21 cellular contexts compared by ENCODE assay signal in the genomic region with DNA sequence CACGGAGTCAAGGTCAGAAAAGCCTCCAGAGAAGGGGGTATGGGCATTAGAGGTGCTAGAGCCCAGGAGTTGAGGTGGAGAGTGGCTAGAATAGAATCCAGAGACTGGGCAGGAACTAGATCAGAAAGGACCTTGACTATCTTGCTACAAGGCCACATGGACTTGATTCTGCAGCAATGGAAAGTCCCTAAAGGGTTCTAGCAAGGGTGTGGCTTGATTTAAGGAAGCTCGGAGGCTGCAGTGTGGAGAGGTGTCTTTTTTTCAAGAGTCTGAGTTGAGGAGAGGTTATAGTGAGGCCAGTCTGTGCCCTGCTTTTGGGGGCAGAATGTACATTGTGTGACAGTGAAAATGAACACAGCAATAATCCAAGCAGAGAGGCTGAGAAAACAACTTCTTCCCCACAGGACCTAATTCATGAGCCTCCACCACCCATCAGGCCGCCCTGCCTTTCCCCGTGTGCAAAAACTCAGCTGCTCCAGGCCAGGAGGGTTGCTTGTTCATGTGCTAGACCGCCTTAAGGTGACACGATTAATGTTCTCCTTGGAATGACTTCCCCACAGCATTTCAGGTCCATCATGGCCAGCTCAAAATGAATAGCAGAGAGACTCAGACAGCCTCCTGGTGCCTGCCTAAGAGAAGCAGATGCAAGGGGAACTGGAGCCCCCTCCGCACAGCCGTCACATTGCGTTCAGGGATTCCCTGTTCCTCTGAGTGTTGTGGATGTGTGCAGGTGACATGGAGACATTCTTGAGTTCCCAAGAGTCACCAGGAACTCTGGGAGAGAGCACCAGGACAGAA. TPM values are rescaled to one million over a fixed set of nuclear protein-coding genes. Genes with fewer than 3 reads are reported as not detected.
"Had no signal": no experiment of that assay in that cellular context is flagged by ENCODE, and none has a peak within 500 bp of the region (broad histone marks: within the 10 kb centered on the region; RNA-seq: fewer than 3 reads in every experiment).

No MANE protein-coding gene starts in this region.

- H3K27me3 ChIP-seq: left lung had no signal

- H3K4me1 Mint-ChIP-seq: WTC11 had no signal

- H3K27ac ChIP-seq: dorsolateral prefrontal cortex, left lung, neutrophil, transverse colon had no signal

- H3K4me1 ChIP-seq: left lung, transverse colon had no signal

- FAIRE-seq: endometrium, kidney had no signal

- H3K4me3 Mint-ChIP-seq: activated CD8-positive, alpha-beta T cell treated with anti-CD3 and anti-CD28 coated beads, Interleukin-2, amount 10 ng/mL, durations not matched to agents 7 days and 5 days; activated naive CD4-positive, alpha-beta T cell treated with anti-CD3 and anti-CD28 coated beads for 36 hours; activated T-helper 17 cell treated with anti-CD3 and anti-CD28 coated beads, Interleukin-2, amount 50 U/mL, for 72 hours; natural killer cell; WTC11 had no signal

- H3K9me3 Mint-ChIP-seq: activated naive CD4-positive, alpha-beta T cell treated with anti-CD3 and anti-CD28 coated beads for 36 hours; activated T-helper 17 cell treated with anti-CD3 and anti-CD28 coated beads, Interleukin-2, amount 50 U/mL, for 72 hours; natural killer cell had no signal

- H3K36me3 ChIP-seq: left lung, neutrophil, transverse colon had no signal

- H3K4me3 ChIP-seq: dorsolateral prefrontal cortex, left lung, mucosa of descending colon, transverse colon had no signal

- H3K9me3 ChIP-seq: left lung, mucosa of descending colon, neutrophil, transverse colon had no signal

- ATAC-seq: activated CD8-positive, alpha-beta T cell treated with anti-CD3 and anti-CD28 coated beads, Interleukin-2, amount 10 ng/mL, durations not matched to agents 7 days and 5 days; activated T-helper 17 cell treated with anti-CD3 and anti-CD28 coated beads, Interleukin-2, amount 50 U/mL, for 72 hours; left lung; mucosa of descending colon; natural killer cell had no signal

- H3K27ac Mint-ChIP-seq: activated CD8-positive, alpha-beta T cell treated with anti-CD3 and anti-CD28 coated beads, Interleukin-2, amount 10 ng/mL, durations not matched to agents 7 days and 5 days; activated naive CD4-positive, alpha-beta T cell treated with anti-CD3 and anti-CD28 coated beads for 36 hours; activated T-helper 17 cell treated with anti-CD3 and anti-CD28 coated beads, Interleukin-2, amount 50 U/mL, for 72 hours; natural killer cell; WTC11 had no signal

- DNase-seq: activated CD4-positive, alpha-beta T cell treated with anti-CD3 and anti-CD28 coated beads for 4 hours; activated CD8-positive, alpha-beta T cell treated with anti-CD3 and anti-CD28 coated beads, Interleukin-2, amount 10 ng/mL, durations not matched to agents 7 days and 5 days; activated naive CD4-positive, alpha-beta T cell treated with anti-CD3 and anti-CD28 coated beads for 36 hours; activated T-cell treated with anti-CD3 and anti-CD28 coated beads for 4 hours; dorsolateral prefrontal cortex; hippocampal formation; kidney; left lung; mammary epithelial cell; mucosa of descending colon; natural killer cell; stimulated activated CD4-positive, alpha-beta T cell treated with anti-CD3 and anti-CD28 coated beads, Interleukin-2, amount 100 ng/mL, for 48 hours; stimulated activated naive CD4-positive, alpha-beta T cell; substantia nigra; T-helper 2 cell; transverse colon had no signal

- H3K36me3 Mint-ChIP-seq: natural killer cell had no signal

RNA-seq across cellular contexts. Expression of a gene that starts 8.7 kb away (rescaled TPM):
- total RNA-seq: activated CD8-positive, alpha-beta T cell treated with anti-CD3 and anti-CD28 coated beads, Interleukin-2, amount 10 ng/mL, durations not matched to agents 7 days and 5 days; activated naive CD4-positive, alpha-beta T cell treated with anti-CD3 and anti-CD28 coated beads for 36 hours; activated T-helper 17 cell treated with anti-CD3 and anti-CD28 coated beads, Interleukin-2, amount 50 U/mL, for 72 hours; natural killer cell; skeletal muscle tissue; WTC11 had no signal

RNA-seq across cellular contexts. Expression of a gene that starts 51.9 kb away (rescaled TPM):
- total RNA-seq: activated CD8-positive, alpha-beta T cell treated with anti-CD3 and anti-CD28 coated beads, Interleukin-2, amount 10 ng/mL, durations not matched to agents 7 days and 5 days; activated naive CD4-positive, alpha-beta T cell treated with anti-CD3 and anti-CD28 coated beads for 36 hours; activated T-helper 17 cell treated with anti-CD3 and anti-CD28 coated beads, Interleukin-2, amount 50 U/mL, for 72 hours; natural killer cell had no signal
